Comparison of ENCODE assay signal across 1 cellular context in the genomic region with DNA sequence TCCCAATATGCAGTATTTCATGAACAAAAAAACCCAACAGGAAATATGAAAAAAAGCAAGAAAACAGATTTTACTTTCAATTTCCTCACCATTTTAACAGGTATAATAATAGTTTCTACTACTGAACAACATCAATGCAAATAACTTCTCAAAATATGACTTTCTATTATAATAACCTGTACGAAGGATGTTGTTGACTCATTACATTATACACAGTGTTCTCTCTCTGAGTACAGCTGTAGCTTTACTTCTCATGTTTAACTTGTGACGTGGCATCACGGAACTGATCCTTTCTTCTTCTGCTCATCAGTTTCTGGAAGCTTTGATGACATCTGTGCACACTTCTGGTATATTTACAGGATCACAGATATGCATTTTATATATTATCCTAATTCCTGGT.
TF ChIP-seq lines count a peak whose summit lies in the region.

No MANE protein-coding gene starts in this region.

TF ChIP-seq in GM12878, 131 proteins besides CTCF, POLR2A, EP300 and RAD21 (continued from another document):
- peak; percentile 44; the same call in 1 of the 2 replicates for TF ChIP-seq IRF4 (IDR thresholded peaks at IDR 0.05; ENCODE audit: low read depth, low read length)
- peak; percentile 67 for TF ChIP-seq NFIC (IDR thresholded peaks at IDR 0.05; ENCODE audit: low read depth, low read length)
- TF ChIP-seq TCF3 (IDR thresholded peaks at IDR 0.05; ENCODE audit: borderline replicate concordance, insufficient read depth, low read depth, low read length), result 0 out of 2 replicates have a peak, but pooled peaks have one; percentile 24
- TF ChIP-seq BCL11A (IDR thresholded peaks at IDR 0.05; ENCODE audit: low read depth, low read length), result peak; percentile 29; the same call in 1 of the 2 replicates
- TF ChIP-seq ZNF217 (IDR thresholded peaks at IDR 0.05), result no peak
- TF ChIP-seq RFX5 (IDR thresholded peaks at IDR 0.05; ENCODE audit: low read depth, low read length), result peak; percentile 70
- TF ChIP-seq, protein P1, sequence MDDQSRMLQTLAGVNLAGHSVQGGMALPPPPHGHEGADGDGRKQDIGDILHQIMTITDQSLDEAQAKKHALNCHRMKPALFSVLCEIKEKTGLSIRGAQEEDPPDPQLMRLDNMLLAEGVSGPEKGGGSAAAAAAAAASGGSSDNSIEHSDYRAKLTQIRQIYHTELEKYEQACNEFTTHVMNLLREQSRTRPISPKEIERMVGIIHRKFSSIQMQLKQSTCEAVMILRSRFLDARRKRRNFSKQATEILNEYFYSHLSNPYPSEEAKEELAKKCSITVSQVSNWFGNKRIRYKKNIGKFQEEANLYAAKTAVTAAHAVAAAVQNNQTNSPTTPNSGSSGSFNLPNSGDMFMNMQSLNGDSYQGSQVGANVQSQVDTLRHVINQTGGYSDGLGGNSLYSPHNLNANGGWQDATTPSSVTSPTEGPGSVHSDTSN (IDR thresholded peaks at IDR 0.05; ENCODE audit: insufficient replicate concordance, low read depth, low read length), result no peak
- TF ChIP-seq CREM (IDR thresholded peaks at IDR 0.05; ENCODE audit: low read depth), result peak; percentile 93
- peak; percentile 72 for TF ChIP-seq JUNB (IDR thresholded peaks at IDR 0.05)
- TF ChIP-seq PML (IDR thresholded peaks at IDR 0.05; ENCODE audit: low read length), result no peak
- TF ChIP-seq ZNF384 (IDR thresholded peaks at IDR 0.05; ENCODE audit: borderline replicate concordance, low read depth, low read length), result no peak
- TF ChIP-seq, protein P2, sequence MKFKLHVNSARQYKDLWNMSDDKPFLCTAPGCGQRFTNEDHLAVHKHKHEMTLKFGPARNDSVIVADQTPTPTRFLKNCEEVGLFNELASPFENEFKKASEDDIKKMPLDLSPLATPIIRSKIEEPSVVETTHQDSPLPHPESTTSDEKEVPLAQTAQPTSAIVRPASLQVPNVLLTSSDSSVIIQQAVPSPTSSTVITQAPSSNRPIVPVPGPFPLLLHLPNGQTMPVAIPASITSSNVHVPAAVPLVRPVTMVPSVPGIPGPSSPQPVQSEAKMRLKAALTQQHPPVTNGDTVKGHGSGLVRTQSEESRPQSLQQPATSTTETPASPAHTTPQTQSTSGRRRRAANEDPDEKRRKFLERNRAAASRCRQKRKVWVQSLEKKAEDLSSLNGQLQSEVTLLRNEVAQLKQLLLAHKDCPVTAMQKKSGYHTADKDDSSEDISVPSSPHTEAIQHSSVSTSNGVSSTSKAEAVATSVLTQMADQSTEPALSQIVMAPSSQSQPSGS (IDR thresholded peaks at IDR 0.05; ENCODE audit: low read length), result peak; percentile 77
TF ChIP-seq in GM12878: peak in this region for 12.
